In genomic region chr17:40067710-40068109, GRCh38 we compare ENCODE assay signal across 11 cellular contexts. TPM values are rescaled to one million over a fixed set of nuclear protein-coding genes. Genes with fewer than 3 reads are reported as not detected.
A peak's percentile ranks its signal among the peaks of the same experiment; 100 is the strongest.
DNase-seq lines count a peak whose midpoint lies in the region; ATAC-seq lines count a peak whose summit lies in the region.
"Had no signal": no experiment of that assay in that cellular context is flagged by ENCODE, and none has a peak within 500 bp of the region (broad histone marks: within the 10 kb centered on the region; RNA-seq: fewer than 3 reads in every experiment).

No MANE protein-coding gene starts in this region.

- no peak overlapping the region for H2BK120ac ChIP-seq in mesenchymal stem cell (ENCODE audit: low read depth, low read length)
- no peak overlapping the region for H2BK120ac ChIP-seq in trophoblast cell (ENCODE audit: insufficient read depth, low read length, poor library complexity)

- no peaks in the 10 kb centered on the region for H3K36me3 Mint-ChIP-seq in activated CD4-positive, alpha-beta T cell treated with anti-CD3 and anti-CD28 coated beads, Interleukin-2, amount 10 ng/mL, durations not matched to agents 24 days and 14 days (ENCODE audit: low read depth)
- H3K36me3 Mint-ChIP-seq in activated naive CD8-positive, alpha-beta T cell treated with anti-CD3 and anti-CD28 coated beads, Interleukin-2, amount 50 U/mL, for 24 hours (ENCODE audit: low read depth), result no peaks in the 10 kb centered on the region

- H2BK5ac ChIP-seq in mesenchymal stem cell (ENCODE audit: low read depth, low read length, poor library complexity, severe bottlenecking), result no peak overlapping the region
- no peak overlapping the region for H2BK5ac ChIP-seq in trophoblast cell (ENCODE audit: low read depth, low read length, poor library complexity)

- no peak overlapping the region for H2AFZ ChIP-seq in mesenchymal stem cell (ENCODE audit: low read depth, low read length)
- no peak overlapping the region for H2AFZ ChIP-seq in trophoblast cell (ENCODE audit: insufficient read depth, low read length, poor library complexity)

- no peak overlapping the region for H4K12ac ChIP-seq in trophoblast cell (ENCODE audit: low read depth, low read length)

- peaks cover 38% of the 10 kb centered on the region for H3K4me1 Mint-ChIP-seq in activated CD4-positive, alpha-beta T cell treated with anti-CD3 and anti-CD28 coated beads, Interleukin-2, amount 10 ng/mL, durations not matched to agents 24 days and 14 days
- peaks cover 73% of the 10 kb centered on the region for H3K4me1 Mint-ChIP-seq in activated naive CD8-positive, alpha-beta T cell treated with anti-CD3 and anti-CD28 coated beads, Interleukin-2, amount 50 U/mL, for 24 hours

- H2AK5ac ChIP-seq in mesenchymal stem cell (ENCODE audit: low read length, severe bottlenecking) (no peak overlapping the region), trophoblast cell (ENCODE audit: low read length) (no peak overlapping the region)

- H3K18ac ChIP-seq in mesenchymal stem cell (ENCODE audit: low read depth in 1 of 2, low read length in 2 of 2), result no peak overlapping the region
- H3K18ac ChIP-seq in trophoblast cell (ENCODE audit: low read length), result no peak overlapping the region

- H3K27ac Mint-ChIP-seq in activated CD4-positive, alpha-beta T cell treated with anti-CD3 and anti-CD28 coated beads, Interleukin-2, amount 10 ng/mL, durations not matched to agents 24 days and 14 days, result no peak overlapping the region
- H3K27ac Mint-ChIP-seq in activated naive CD8-positive, alpha-beta T cell treated with anti-CD3 and anti-CD28 coated beads, Interleukin-2, amount 50 U/mL, for 24 hours, result peak overlapping the region; percentile 95

- H3K27me3 Mint-ChIP-seq in activated CD4-positive, alpha-beta T cell treated with anti-CD3 and anti-CD28 coated beads, Interleukin-2, amount 10 ng/mL, durations not matched to agents 24 days and 14 days, result peaks cover 21% of the 10 kb centered on the region
- H3K27me3 Mint-ChIP-seq in activated naive CD8-positive, alpha-beta T cell treated with anti-CD3 and anti-CD28 coated beads, Interleukin-2, amount 50 U/mL, for 24 hours, result no peaks in the 10 kb centered on the region

- H3K9ac ChIP-seq in mesenchymal stem cell (ENCODE audit: low read length) (peak overlapping the region; percentile 80), subcutaneous abdominal adipose tissue (ENCODE audit: low read length in 5 of 5) (peak overlapping the region in 3 of 5 donors; percentile 38 to 55 (median 53)), trophoblast cell (ENCODE audit: low read length) (no peak overlapping the region)

- H3K79me1 ChIP-seq in mesenchymal stem cell (replicated peaks; ENCODE audit: low read length, poor library complexity, severe bottlenecking) (peaks cover 32% of the 10 kb centered on the region), trophoblast cell (ENCODE audit: low read length) (peaks cover 8% of the 10 kb centered on the region)

- ATAC-seq in activated naive CD8-positive, alpha-beta T cell treated with anti-CD3 and anti-CD28 coated beads, Interleukin-2, amount 50 U/mL, for 24 hours, result no peak
- ATAC-seq in HG03135 (IDR thresholded peaks at IDR 0.05; ENCODE audit: unreplicated experiment), result no peak

- H3K23ac ChIP-seq in mesenchymal stem cell (ENCODE audit: low read length in 2 of 2) (no peak overlapping the region), trophoblast cell (ENCODE audit: low read length) (no peak overlapping the region)

- H3K14ac ChIP-seq in mesenchymal stem cell (ENCODE audit: low read length in 2 of 2) (no peak overlapping the region), trophoblast cell (ENCODE audit: low read length) (no peak overlapping the region)

- H3K36me3 ChIP-seq in mesenchymal stem cell (ENCODE audit: control insufficient read depth in 1 of 2, insufficient read depth in 2 of 2, low read depth in 1 of 2, low read length in 2 of 2) (no peaks in the 10 kb centered on the region), subcutaneous abdominal adipose tissue (ENCODE audit: control insufficient read depth in 5 of 5, insufficient read depth in 5 of 5, low read length in 5 of 5) (peaks cover 0 to 4% (median 0%) of the 10 kb centered on the region in 5 donors), trophoblast cell (ENCODE audit: control insufficient read depth in 1 of 2, insufficient read depth in 2 of 2, low read length in 2 of 2) (no peaks in the 10 kb centered on the region)

- H3K79me2 ChIP-seq in trophoblast cell (ENCODE audit: control insufficient read depth, insufficient read depth, low read length, poor library complexity), result no peaks in the 10 kb centered on the region

- H3K9me3 Mint-ChIP-seq in activated CD4-positive, alpha-beta T cell treated with anti-CD3 and anti-CD28 coated beads, Interleukin-2, amount 10 ng/mL, durations not matched to agents 24 days and 14 days, result no peaks in the 10 kb centered on the region
- H3K9me3 Mint-ChIP-seq in activated naive CD8-positive, alpha-beta T cell treated with anti-CD3 and anti-CD28 coated beads, Interleukin-2, amount 50 U/mL, for 24 hours, result no peaks in the 10 kb centered on the region

- H3K27ac ChIP-seq in mesenchymal stem cell (ENCODE audit: low read length, poor library complexity, severe bottlenecking) (no peak overlapping the region), subcutaneous abdominal adipose tissue (ENCODE audit: low read depth, low read length) (peak overlapping the region; percentile 91), trophoblast cell (ENCODE audit: low read depth, low read length) (no peak overlapping the region)

- no peak for DNase-seq in activated CD4-positive, alpha-beta T cell treated with anti-CD3 and anti-CD28 coated beads, Interleukin-2, amount 10 ng/mL, durations not matched to agents 24 days and 14 days
- no peak for DNase-seq in activated CD4-positive, alpha-beta T cell treated with anti-CD3 and anti-CD28 coated beads, Interleukin-2, amount 50 U/mL, for 1 hour
- no peak for DNase-seq in activated naive CD8-positive, alpha-beta T cell treated with anti-CD3 and anti-CD28 coated beads, Interleukin-2, amount 50 U/mL, for 24 hours
- no peak for DNase-seq in mesenchymal stem cell
- DNase-seq in HCEC 1CT, result no peak
- DNase-seq in trophoblast cell, result no peak
- DNase-seq: ACHN, activated gamma-delta T cell, NCI-H187 treated with DMSO at 0.1 percent for 48 hours had no signal

- WGBS in mesenchymal stem cell, result over 99% methylated on average over 5 of the region's 7 CpGs
- no CpG with 5 or more reads among the region's 7 CpGs for WGBS in trophoblast cell (ENCODE audit: extremely low coverage, insufficient coverage, insufficient read length)

- H3K27me3 ChIP-seq in mesenchymal stem cell (ENCODE audit: control insufficient read depth in 1 of 2, insufficient read depth in 1 of 2, low read length in 2 of 2), result no peaks in the 10 kb centered on the region
- no peaks in the 10 kb centered on the region for H3K27me3 ChIP-seq in subcutaneous abdominal adipose tissue (ENCODE audit: control insufficient read depth in 5 of 5, insufficient read depth in 4 of 5, low read length in 5 of 5)
- no peaks in the 10 kb centered on the region for H3K27me3 ChIP-seq in trophoblast cell (ENCODE audit: insufficient read depth, low read length)

- H3K4me2 ChIP-seq in mesenchymal stem cell (ENCODE audit: low read length, poor library complexity, severe bottlenecking), result no peak overlapping the region
- no peak overlapping the region for H3K4me2 ChIP-seq in trophoblast cell (ENCODE audit: low read length)

- H3K4me3 ChIP-seq in mesenchymal stem cell (ENCODE audit: insufficient read depth in 1 of 2, low read depth in 1 of 2, low read length in 2 of 2) (no peak overlapping the region), subcutaneous abdominal adipose tissue (ENCODE audit: low read depth in 1 of 5, low read length in 5 of 5) (peak overlapping the region in 1 of 5 donors; percentile 61), trophoblast cell (ENCODE audit: low read depth, low read length) (no peak overlapping the region)

- H3K4ac ChIP-seq in mesenchymal stem cell (ENCODE audit: low read depth in 1 of 2, low read length in 2 of 2), result no peak overlapping the region
- H3K4ac ChIP-seq in trophoblast cell (ENCODE audit: low read depth, low read length), result no peak overlapping the region

- H3K4me1 ChIP-seq in mesenchymal stem cell (ENCODE audit: control insufficient read depth, insufficient read depth, low read depth, low read length) (peaks cover 73% of the 10 kb centered on the region), subcutaneous abdominal adipose tissue (ENCODE audit: control insufficient read depth in 5 of 5, insufficient read depth in 5 of 5, low read length in 5 of 5) (peaks cover 45 to 92% (median 89%) of the 10 kb centered on the region in 5 donors), trophoblast cell (ENCODE audit: control insufficient read depth in 1 of 2, insufficient read depth in 2 of 2, low read length in 2 of 2) (peaks cover 2 to 23% of the 10 kb centered on the region in 2 experiments)

- intact Hi-C loops in activated CD4-positive, alpha-beta T cell treated with anti-CD3 and anti-CD28 coated beads, Interleukin-2, amount 10 ng/mL, durations not matched to agents 24 days and 14 days (cut with micrococcal nuclease), result loop anchor here (2.0 kb wide), 2 partner anchors 13 to 31 kb away; partner anchors contain the start of gene MED24

- no peak overlapping the region for H4K91ac ChIP-seq in mesenchymal stem cell (ENCODE audit: low read length)
- no peak overlapping the region for H4K91ac ChIP-seq in trophoblast cell (ENCODE audit: low read depth, low read length)

- peak overlapping the region; percentile 8 for H2BK15ac ChIP-seq in mesenchymal stem cell (ENCODE audit: low read depth, poor library complexity, severe bottlenecking)

- H3K9me3 ChIP-seq in mesenchymal stem cell (ENCODE audit: control insufficient read depth, low read length) (no peaks in the 10 kb centered on the region), subcutaneous abdominal adipose tissue (ENCODE audit: control insufficient read depth in 5 of 5, low read length in 5 of 5) (no peaks in the 10 kb centered on the region), trophoblast cell (ENCODE audit: insufficient read depth, low read depth, low read length) (no peaks in the 10 kb centered on the region)

- peak overlapping the region; percentile 42 to 61 for H2BK12ac ChIP-seq in mesenchymal stem cell (ENCODE audit: low read length in 2 of 2)
- no peak overlapping the region for H2BK12ac ChIP-seq in trophoblast cell (ENCODE audit: low read length)

- H4K8ac ChIP-seq in mesenchymal stem cell (ENCODE audit: low read length), result no peak overlapping the region
- H4K8ac ChIP-seq in trophoblast cell (ENCODE audit: low read depth, low read length), result no peak overlapping the region

- H3K4me3 Mint-ChIP-seq in activated CD4-positive, alpha-beta T cell treated with anti-CD3 and anti-CD28 coated beads, Interleukin-2, amount 10 ng/mL, durations not matched to agents 24 days and 14 days, result peak overlapping the region; percentile 85
- H3K4me3 Mint-ChIP-seq in activated naive CD8-positive, alpha-beta T cell treated with anti-CD3 and anti-CD28 coated beads, Interleukin-2, amount 50 U/mL, for 24 hours, result peak overlapping the region; percentile 80

RNA-seq across cellular contexts. Expression of gene THRA, which starts 4.9 kb away (rescaled TPM):
- total RNA-seq in activated CD4-positive, alpha-beta T cell treated with anti-CD3 and anti-CD28 coated beads, Interleukin-2, amount 10 ng/mL, durations not matched to agents 24 days and 14 days, result 4.5 and 5.1 TPM in 2 replicates
- 24.1 TPM for polyA plus RNA-seq in mesenchymal stem cell (2013, experiment 1 of 2)
- polyA plus RNA-seq in mesenchymal stem cell (2013, experiment 2 of 2), result 23.2 TPM
- polyA plus RNA-seq in trophoblast cell (2013), result 4.1 TPM in 2 replicates

RNA-seq across cellular contexts. Expression of gene MED24, which starts 13.5 kb away (rescaled TPM):
- 118 and 122 TPM in 2 replicates for total RNA-seq in activated CD4-positive, alpha-beta T cell treated with anti-CD3 and anti-CD28 coated beads, Interleukin-2, amount 10 ng/mL, durations not matched to agents 24 days and 14 days
- polyA plus RNA-seq in mesenchymal stem cell (2013, experiment 1 of 2), result 35.2 TPM
- 35.4 TPM for polyA plus RNA-seq in mesenchymal stem cell (2013, experiment 2 of 2)
- 44.7 and 45.9 TPM in 2 replicates for polyA plus RNA-seq in trophoblast cell (2013)

RNA-seq across cellular contexts. Expression of gene NR1D1, which starts 32.7 kb away (rescaled TPM):
- 7.9 and 8.2 TPM in 2 replicates for total RNA-seq in activated CD4-positive, alpha-beta T cell treated with anti-CD3 and anti-CD28 coated beads, Interleukin-2, amount 10 ng/mL, durations not matched to agents 24 days and 14 days
- polyA plus RNA-seq in mesenchymal stem cell (2013, experiment 1 of 2), result 6.1 TPM
- 5.5 TPM for polyA plus RNA-seq in mesenchymal stem cell (2013, experiment 2 of 2)
- polyA plus RNA-seq in trophoblast cell (2013), result 2.0 and 2.2 TPM in 2 replicates

RNA-seq across cellular contexts. Expression of gene CSF3, which starts 52.5 kb away (rescaled TPM):
- not detected in 2 replicates for total RNA-seq in activated CD4-positive, alpha-beta T cell treated with anti-CD3 and anti-CD28 coated beads, Interleukin-2, amount 10 ng/mL, durations not matched to agents 24 days and 14 days
- polyA plus RNA-seq in mesenchymal stem cell (2013, experiment 1 of 2), result not detected
- polyA plus RNA-seq in mesenchymal stem cell (2013, experiment 2 of 2), result 0.05 TPM
- not detected in 2 replicates for polyA plus RNA-seq in trophoblast cell (2013)

RNA-seq across cellular contexts. Expression of gene MSL1, which starts 54.1 kb away (rescaled TPM):
- total RNA-seq in activated CD4-positive, alpha-beta T cell treated with anti-CD3 and anti-CD28 coated beads, Interleukin-2, amount 10 ng/mL, durations not matched to agents 24 days and 14 days, result 92.7 and 98.5 TPM in 2 replicates
- polyA plus RNA-seq in mesenchymal stem cell (2013, experiment 1 of 2), result 67.5 TPM
- 66.9 TPM for polyA plus RNA-seq in mesenchymal stem cell (2013, experiment 2 of 2)
- 52.5 and 54.4 TPM in 2 replicates for polyA plus RNA-seq in trophoblast cell (2013)
